In the genomic region with DNA sequence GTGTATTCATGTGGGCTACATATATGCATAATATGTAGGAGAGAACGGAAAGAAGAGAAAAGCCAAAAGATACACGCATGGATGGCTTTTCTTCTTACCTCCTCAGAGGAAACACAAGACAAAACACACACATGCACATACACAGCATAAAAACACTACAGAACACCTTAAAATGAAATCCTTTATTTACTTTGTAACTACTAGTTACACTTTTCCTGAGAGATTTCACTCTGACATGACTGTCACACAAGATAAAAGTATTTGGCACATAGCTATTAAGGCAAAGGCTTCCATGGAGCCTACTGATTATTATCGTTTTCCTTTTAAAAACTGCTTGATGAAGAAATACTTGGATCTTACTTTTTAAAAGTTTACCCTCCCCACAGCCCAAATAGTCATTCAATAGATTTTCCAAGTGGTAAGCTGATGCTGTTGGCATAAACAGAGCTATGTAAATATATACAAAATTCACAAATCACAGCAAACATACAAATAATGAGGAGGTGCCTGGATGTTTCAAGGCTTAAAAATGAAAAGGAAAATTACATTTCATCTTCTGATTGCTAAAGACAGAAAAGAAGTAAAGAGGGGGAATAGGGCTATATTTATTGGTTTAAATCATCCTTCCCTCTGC, we compare ENCODE assay signal across 11 cellular contexts. TPM values are rescaled to one million over a fixed set of nuclear protein-coding genes. Genes with fewer than 3 reads are reported as not detected.
DNase-seq lines count a peak whose midpoint lies in the region; ATAC-seq, FAIRE-seq and TF ChIP-seq lines count a peak whose summit lies in the region.
"Had no signal": no experiment of that assay in that cellular context is flagged by ENCODE, and none has a peak within 500 bp of the region (broad histone marks: within the 10 kb centered on the region; RNA-seq: fewer than 3 reads in every experiment).

No MANE protein-coding gene starts in this region.

- no peak for FAIRE-seq in HepG2 (lab: Jason Lieb, UNC)
- no peak for FAIRE-seq in GM12891 (lab: Jason Lieb, UNC)
- FAIRE-seq: endometrium had no signal

- H3K79me2 ChIP-seq in HepG2 (ENCODE audit: insufficient read depth, low read length): no peaks in the 10 kb centered on the region

- TF ChIP-seq POLR2A in HepG2 (IDR thresholded peaks at IDR 0.05; ENCODE audit: insufficient read depth in 1 of 2, low read depth in 2 of 2, low read length in 2 of 2) (no peak), uterus (IDR thresholded peaks at IDR 0.05) (no peak), GM12891 (IDR thresholded peaks at IDR 0.05; ENCODE audit: low read depth, low read length) (no peak)

- no peak for TF ChIP-seq CTCF in liver (IDR thresholded peaks at IDR 0.05; ENCODE audit: low read depth, low read length, missing input control)
- TF ChIP-seq CTCF in HepG2 (CRISPR knock-in tag; IDR thresholded peaks at IDR 0.05): no peak
- TF ChIP-seq CTCF in uterus (IDR thresholded peaks at IDR 0.05): no peak
- no peak for TF ChIP-seq CTCF in RWPE1 (conservative IDR thresholded peaks at IDR 0.05; ENCODE audit: low read depth)

- peak overlapping the region in 4 of 8 donors; percentile 36 to 57 (median 48) for H3K4me3 Mint-ChIP-seq in naive B cell

- H3K4me3 ChIP-seq in liver (ENCODE audit: low read depth in 1 of 3, low read length in 3 of 3) (peak overlapping the region in 1 of 3 donors; percentile 6), HepG2 (replicated peaks in 1 of 3; ENCODE audit: insufficient read depth in 1 of 3, low read depth in 2 of 3, low read length in 3 of 3) (no peak overlapping the region), duodenal mucosa (ENCODE audit: low read depth in 1 of 2, low read length in 2 of 2) (peak overlapping the region; percentile 21 to 40), uterus (no peak overlapping the region)

- H3K4me1 ChIP-seq in liver (ENCODE audit: control insufficient read depth in 4 of 4, insufficient read depth in 4 of 4, low read length in 3 of 4) (peaks cover 2 to 12% (median 4%) of the 10 kb centered on the region in 4 donors), HepG2 (ENCODE audit: insufficient read depth, low read length) (no peaks in the 10 kb centered on the region), duodenal mucosa (ENCODE audit: control insufficient read depth in 1 of 2, insufficient read depth in 2 of 2, low read length in 2 of 2) (no peaks in the 10 kb centered on the region), uterus (no peaks in the 10 kb centered on the region)

- CTCF ChIA-PET in HepG2 (lab: Yijun Ruan, JAX; ENCODE audit: low intra/inter-chr PET ratio, low total read pairs): no interaction called here
- CTCF ChIA-PET in RWPE1 (lab: Yijun Ruan, JAX): no interaction called here

- H3K36me3 ChIP-seq in liver (ENCODE audit: control insufficient read depth in 4 of 4, insufficient read depth in 3 of 4, low read depth in 1 of 4, low read length in 3 of 4) (no peaks in the 10 kb centered on the region), HepG2 (replicated peaks in 1 of 2; ENCODE audit: control insufficient read depth in 1 of 2, insufficient read depth in 2 of 2, low read length in 2 of 2) (no peaks in the 10 kb centered on the region), duodenal mucosa (ENCODE audit: control insufficient read depth in 1 of 2, insufficient read depth in 2 of 2, low read length in 2 of 2) (no peaks in the 10 kb centered on the region), uterus (no peaks in the 10 kb centered on the region)

- peak overlapping the region; percentile 21 to 95 (median 62) for H3K27ac Mint-ChIP-seq in naive B cell

- TF ChIP-seq EP300 in HepG2 (IDR thresholded peaks at IDR 0.05; ENCODE audit: low read depth in 2 of 2, low read length in 2 of 2) (no peak), HepG2 (CRISPR knock-in tag; IDR thresholded peaks at IDR 0.05; ENCODE audit: borderline replicate concordance) (no peak)

- H2AFZ ChIP-seq in HepG2 (ENCODE audit: low read length): no peak overlapping the region

- POLR2A ChIA-PET in HepG2 (lab: Yijun Ruan, JAX) (no interaction called here), RWPE1 (lab: Yijun Ruan, JAX; ENCODE audit: low non-redundant PET) (no interaction called here)

- H3K4me2 ChIP-seq in HepG2 (ENCODE audit: low read depth, low read length): no peak overlapping the region

- no peaks in the 10 kb centered on the region for H3K9me3 Mint-ChIP-seq in naive B cell

- DNase-seq in HepG2 (ENCODE audit: low spot score) (no peak), naive B cell (no peak), uterus (no peak), RWPE1 (ENCODE audit: low spot score) (no peak), GM12891 (ENCODE audit: insufficient read length, low spot score) (no peak)
- no peak for DNase-seq in stimulated activated CD8-positive, alpha-beta memory T cell treated with anti-CD3 and anti-CD28 coated beads, Interleukin-4, amount 100 ng/mL, for 48 hours
- DNase-seq: stimulated activated naive CD8-positive, alpha-beta T cell treated with anti-CD3 and anti-CD28 coated beads, Interleukin-15, Interleukin-2, amounts not matched to agents 100 U/mL and 50 U/mL, for 24 hours had no signal

- TF ChIP-seq RAD21 in liver (IDR thresholded peaks at IDR 0.05) (no peak), HepG2 (CRISPR knock-in tag; IDR thresholded peaks at IDR 0.05) (no peak)

- no peaks in the 10 kb centered on the region for H3K27me3 Mint-ChIP-seq in naive B cell

- H3K9me3 ChIP-seq in liver (ENCODE audit: control insufficient read depth in 4 of 4, low read length in 3 of 4): no peaks in the 10 kb centered on the region
- no peaks in the 10 kb centered on the region for H3K9me3 ChIP-seq in HepG2 (ENCODE audit: low read length)
- no peaks in the 10 kb centered on the region for H3K9me3 ChIP-seq in duodenal mucosa (ENCODE audit: control insufficient read depth in 1 of 2, low read length in 2 of 2)
- H3K9me3 ChIP-seq in uterus: no peaks in the 10 kb centered on the region

- WGBS in liver: 20% methylated on average over 3 of the region's 3 CpGs
- 4% methylated on average over 3 of the region's 3 CpGs for WGBS in HepG2 (ENCODE audit: low lambda C conversion rate)

- H3K9ac ChIP-seq in liver (ENCODE audit: low read depth in 1 of 2, low read length in 2 of 2): peak overlapping the region in 1 of 2 donors; percentile 30
- no peak overlapping the region for H3K9ac ChIP-seq in HepG2 (ENCODE audit: insufficient read depth, low read depth, low read length)
- peak overlapping the region; percentile 29 to 33 for H3K9ac ChIP-seq in duodenal mucosa (ENCODE audit: low read depth in 1 of 2, low read length in 2 of 2)

- peaks cover 20 to 22% of the 10 kb centered on the region in 2 donors for H3K36me3 Mint-ChIP-seq in naive B cell

- H3K27me3 ChIP-seq in liver (ENCODE audit: control insufficient read depth in 4 of 4, insufficient read depth in 4 of 4, low read length in 3 of 4): peaks cover 0 to 6% (median 1%) of the 10 kb centered on the region in 4 donors
- H3K27me3 ChIP-seq in HepG2 (ENCODE audit: control insufficient read depth in 1 of 2, insufficient read depth in 2 of 2, low read length in 2 of 2): peaks cover 4 to 84% of the 10 kb centered on the region in 2 experiments; a peak in 4 of 5 replicates
- peaks cover 35 to 52% of the 10 kb centered on the region in 2 donors for H3K27me3 ChIP-seq in duodenal mucosa (ENCODE audit: control insufficient read depth in 1 of 2, insufficient read depth in 2 of 2, low read length in 2 of 2)
- no peaks in the 10 kb centered on the region for H3K27me3 ChIP-seq in uterus

- no TSS peak for BruUV-seq in HepG2 (replicated peaks; lab: Mats Ljungman, UMichigan)

- intact Hi-C loops in HepG2 (cut with micrococcal nuclease; ENCODE audit: unreplicated experiment) (no loop called here), uterus (cut with DNase I; ENCODE audit: low total_unique reads) (no loop called here)

- in situ Hi-C loops in HepG2 (cut with HindIII; ENCODE audit: extremely low pct_ligation_motif_present, low pct_unique_long_range_greater_than_20kb): no loop called here

- peaks cover 82 to 91% (median 91%) of the 10 kb centered on the region in 3 donors for H3K4me1 Mint-ChIP-seq in naive B cell

- ATAC-seq in HepG2 (no peak), naive B cell (ENCODE audit: low read depth in 2 of 2) (no peak)
- ATAC-seq: Panc1 had no signal

- no peaks in the 10 kb centered on the region for H4K20me1 ChIP-seq in HepG2 (ENCODE audit: insufficient read depth, low read length)

- H3K27ac ChIP-seq in liver (ENCODE audit: low read depth in 1 of 2, low read length in 2 of 2) (peak overlapping the region; percentile 14 to 85), HepG2 (ENCODE audit: extremely low read length, insufficient read depth, low read length) (no peak overlapping the region), duodenal mucosa (ENCODE audit: low read depth, low read length) (no peak overlapping the region), uterus (peak overlapping the region; percentile 95 to 97), RWPE1 (no peak overlapping the region)

RNA-seq across cellular contexts. Expression of a gene that starts 8.6 kb away (rescaled TPM):
- total RNA-seq in liver (10 to 100 TPM; 35.1 to 39.6 TPM), HepG2 (2016; rRNA removed; fragmentation: Illumina TruSeq; extraction: Trizol) (not detected in 2 replicates), uterus (100 to 1,000 TPM in 3 of 4 donors, 10 to 100 TPM in 1; 35.9 to 177 (median 120) TPM)
- polyA plus RNA-seq in liver (1 to 10 TPM; 7.6 to 9.3 TPM), HepG2 (2011; rRNA removed) (0.07 and 0.10 TPM in 2 replicates), naive B cell (ENCODE audit: low read depth in 6 of 6) (10 to 100 TPM; 62.2 to 96.5 (median 73.1) TPM)
- 0.09 TPM in 1 of 2 replicates, not detected in the other for total RNA-seq in HepG2 (2016; cell fraction: cytosol; rRNA removed; fragmentation: Illumina TruSeq; extraction: Trizol; ENCODE audit: low read depth)
- total RNA-seq in HepG2 (2016; cell fraction: insoluble cytoplasmic fraction; rRNA removed; fragmentation: Illumina TruSeq; extraction: Trizol): 0.04 TPM in 1 of 2 replicates, not detected in the other
- total RNA-seq in HepG2 (2016; cell fraction: membrane; rRNA removed; fragmentation: Illumina TruSeq; extraction: Trizol): not detected in 2 replicates
- 0.09 TPM in 1 of 2 replicates, not detected in the other for total RNA-seq in HepG2 (2016; cell fraction: nucleus; rRNA removed; fragmentation: Illumina TruSeq; extraction: Trizol)
- polyA plus RNA-seq in HepG2 (2011; cell fraction: cytosol; rRNA removed): 0.03 and 0.05 TPM in 2 replicates
- 0.10 and 0.16 TPM in 2 replicates for polyA plus RNA-seq in HepG2 (2011; cell fraction: nucleus; rRNA removed)
- 0.11 TPM in 1 of 2 replicates, not detected in the other for polyA plus RNA-seq in HepG2 (2012)
- not detected in 2 replicates for polyA plus RNA-seq in HepG2 (2016; cell fraction: cytosol; fragmentation: Illumina TruSeq; extraction: Trizol; ENCODE audit: low read depth)
- polyA plus RNA-seq in HepG2 (2016; cell fraction: insoluble cytoplasmic fraction; fragmentation: Illumina TruSeq; extraction: Trizol; ENCODE audit: low read depth): 0.07 and 0.12 TPM in 2 replicates
- polyA plus RNA-seq in HepG2 (2016; cell fraction: membrane; fragmentation: Illumina TruSeq; extraction: Trizol; ENCODE audit: low read depth): not detected in 2 replicates
- not detected in 2 replicates for polyA plus RNA-seq in HepG2 (2016; cell fraction: nucleus; fragmentation: Illumina TruSeq; extraction: Trizol; ENCODE audit: insufficient read depth, low read depth)
- 0.84 and 11.3 TPM in 2 replicates for polyA minus RNA-seq in HepG2 (2011; rRNA and poly(A)+ RNA removed; ENCODE audit: low replicate concordance)
- polyA minus RNA-seq in HepG2 (2011; cell fraction: cytosol; rRNA and poly(A)+ RNA removed): not detected in 2 replicates
- 0.13 and 0.62 TPM in 2 replicates for polyA minus RNA-seq in HepG2 (2011; cell fraction: nucleus; rRNA and poly(A)+ RNA removed)
- 1.3 TPM for polyA plus RNA-seq in GM12891 (2012; ENCODE audit: low read depth, missing spikeins)

Comparison
In these comparisons a context has a peak if more than half of its experiments do, and no peak if none do; other contexts are left out.
1. H3K27ac ChIP-seq: peak in liver (2 of 2) and uterus (2 of 2); none in HepG2 (single experiment), duodenal mucosa (single experiment) and RWPE1 (single experiment).
2. RNA of a gene that starts 8.6 kb away (total RNA-seq): 35.9 to 177 TPM in uterus and 35.1 to 39.6 TPM in liver; 0.04 to 0.09 TPM in HepG2; every median in the first group is over 10 times any median in the second.
3. H3K4me3 ChIP-seq: peak in duodenal mucosa (2 of 2); none in HepG2 (0 of 3) and uterus (0 of 2).